1 cellular context compared by ENCODE assay signal in genomic region chr3:188720636-188721035, GRCh38.
TF ChIP-seq lines count a peak whose summit lies in the region.

No MANE protein-coding gene starts in this region.

TF ChIP-seq in A549, 52 proteins besides CTCF, POLR2A, EP300 and RAD21 (continued from another document):
- TF ChIP-seq RNF2 (IDR thresholded peaks at IDR 0.05; ENCODE audit: borderline replicate concordance, low read depth): no peak
- TF ChIP-seq GATA3 (IDR thresholded peaks at IDR 0.05; ENCODE audit: borderline replicate concordance): peak; percentile 72; the same call in 1 of the 2 replicates
- TF ChIP-seq MAZ (IDR thresholded peaks at IDR 0.05; ENCODE audit: borderline replicate concordance, low read depth, low read length): no peak
- no peak for TF ChIP-seq ZC3H11A (IDR thresholded peaks at IDR 0.05)
- peak in 1 of 2 experiments; percentile 59; a peak in 2 of 4 replicates for TF ChIP-seq CEBPB (IDR thresholded peaks at IDR 0.05)
